In genomic region chr12:8032242-8033152, GRCh38 we compare ENCODE assay signal across 8 cellular contexts. TPM values are rescaled to one million over a fixed set of nuclear protein-coding genes. Genes with fewer than 3 reads are reported as not detected.
DNase-seq lines count a peak whose midpoint lies in the region; ATAC-seq and TF ChIP-seq lines count a peak whose summit lies in the region.

TSS of gene FOXJ2 (plus strand) at chr12:8032716. CDS start at chr12:8039833, 7,117 bp downstream.

- H3K9me3 ChIP-seq in Karpas-422 (ENCODE audit: low read length) (no peaks in the 10 kb centered on the region), adrenal gland (replicated peaks in 1 of 3) (no peaks in the 10 kb centered on the region), left ventricle myocardium inferior (replicated peaks) (no peaks in the 10 kb centered on the region), prostate gland (no peaks in the 10 kb centered on the region)

- H3K36me3 ChIP-seq in Karpas-422 (ENCODE audit: insufficient read depth, low read length) = no peaks in the 10 kb centered on the region
- H3K36me3 ChIP-seq in adrenal gland (replicated peaks in 1 of 2) = peaks cover 0 to 4% of the 10 kb centered on the region in 2 donors
- H3K36me3 ChIP-seq in left ventricle myocardium inferior = no peaks in the 10 kb centered on the region
- no peaks in the 10 kb centered on the region for H3K36me3 ChIP-seq in prostate gland
- no peaks in the 10 kb centered on the region for H3K36me3 ChIP-seq in urinary bladder (ENCODE audit: insufficient read depth)

- TF ChIP-seq CTCF in adrenal gland (IDR thresholded peaks at IDR 0.05) (no peak), left ventricle myocardium inferior (IDR thresholded peaks at IDR 0.05; ENCODE audit: borderline replicate concordance) (no peak), prostate gland (IDR thresholded peaks at IDR 0.05) (no peak)

- DNase-seq in ELF-1 (ENCODE audit: low read depth, low spot score) = peak; percentile 57
- peak; percentile 86 for DNase-seq in Karpas-422
- DNase-seq in adrenal gland = peak; percentile 78 to 87 (median 81)
- peak; percentile 88 for DNase-seq in left ventricle myocardium inferior
- peak; percentile 64 for DNase-seq in prostate gland (ENCODE audit: low spot score)

- TF ChIP-seq POLR2A in adrenal gland (IDR thresholded peaks at IDR 0.05) = peak; percentile 77 to 81
- TF ChIP-seq POLR2A in prostate gland (IDR thresholded peaks at IDR 0.05) = peak; percentile 62

- H3K4me3 ChIP-seq in Karpas-422 (ENCODE audit: low read length) (peak within 1 kb of the TSS; percentile 84), adrenal gland (peak within 1 kb of the TSS; percentile 55 to 98 (median 86)), left ventricle myocardium inferior (peak within 1 kb of the TSS; percentile 97), prostate gland (peak within 1 kb of the TSS; percentile 80 to 95), urinary bladder (ENCODE audit: low read depth, low read length) (peak within 1 kb of the TSS; percentile 78)

- H3K4me1 ChIP-seq in Karpas-422 (ENCODE audit: low read length) (peaks cover 48% of the 10 kb centered on the region), adrenal gland (replicated peaks in 1 of 2) (peaks cover 16 to 47% of the 10 kb centered on the region in 2 donors), left ventricle myocardium inferior (peaks cover 62% of the 10 kb centered on the region), prostate gland (replicated peaks) (peaks cover 22% of the 10 kb centered on the region), urinary bladder (ENCODE audit: insufficient read depth) (no peaks in the 10 kb centered on the region)

- peak within 1 kb of the TSS; percentile 98 for H3K4me2 ChIP-seq in Karpas-422 (ENCODE audit: low read depth, low read length, poor library complexity, severe bottlenecking)

- no peak within 1 kb of the TSS for H3K27ac ChIP-seq in Karpas-422 (ENCODE audit: low read length)
- peak within 1 kb of the TSS in 4 of 5 donors; percentile 78 to 98 (median 93) for H3K27ac ChIP-seq in adrenal gland
- peak within 1 kb of the TSS; percentile 97 for H3K27ac ChIP-seq in left ventricle myocardium inferior (replicated peaks)
- H3K27ac ChIP-seq in prostate gland = peak within 1 kb of the TSS; percentile 89 to 95
- H3K27ac ChIP-seq in urinary bladder (ENCODE audit: low read depth) = peak within 1 kb of the TSS; percentile 92

- 0 to 1% (median 0%) methylated on average over 11 to 93 of the region's 93 CpGs for WGBS in adrenal gland, 4 donors
- under 1% methylated on average over 71 of the region's 93 CpGs for WGBS in prostate gland
- under 1% methylated on average over 85 of the region's 93 CpGs for WGBS in urinary bladder

- peaks cover 11% of the 10 kb centered on the region for H3K79me2 ChIP-seq in Karpas-422 (ENCODE audit: low read length)

- intact Hi-C loops in T-helper 1 cell treated with Interleukin-12 subunit alpha and Interleukin-12 subunit beta and Interleukin-4 antibody, amounts not matched to agents 30 ng/mL and 1 ng/mL, for 36 hours (cut with micrococcal nuclease) = loop anchor here (1.0 to 5.0 kb wide), 5 partner anchors 14 to 1160 kb away; partner anchors contain the start of genes C3AR1, NECAP1 and SPSB2
- intact Hi-C loops in adrenal gland (cut with DNase I) (no loop called here), left ventricle myocardium inferior (cut with micrococcal nuclease) (no loop called here), prostate gland (cut with DNase I) (loop anchor here (5.0 kb wide), 1 partner anchor 210 kb away; no protein-coding TSS in a partner anchor)

- peak; percentile 60 for ATAC-seq in GM21786 (IDR thresholded peaks at IDR 0.05; ENCODE audit: unreplicated experiment)

- no peaks in the 10 kb centered on the region for H3K9me2 ChIP-seq in Karpas-422 (replicated peaks; ENCODE audit: insufficient read depth, low read length)

- H2AFZ ChIP-seq in Karpas-422 (ENCODE audit: low read length) = peak within 1 kb of the TSS; percentile 91

- peak within 1 kb of the TSS; percentile 94 for H3K9ac ChIP-seq in Karpas-422 (ENCODE audit: low read length)

- H3K27me3 ChIP-seq in Karpas-422 (ENCODE audit: low read length) = no peaks in the 10 kb centered on the region
- no peaks in the 10 kb centered on the region for H3K27me3 ChIP-seq in adrenal gland
- H3K27me3 ChIP-seq in left ventricle myocardium inferior (ENCODE audit: low read depth) = no peaks in the 10 kb centered on the region
- H3K27me3 ChIP-seq in prostate gland (replicated peaks; ENCODE audit: insufficient read depth) = no peaks in the 10 kb centered on the region

- no peaks in the 10 kb centered on the region for H4K20me1 ChIP-seq in Karpas-422 (ENCODE audit: insufficient read depth, low read depth, low read length)

RNA-seq across cellular contexts. Expression of gene FOXJ2, which starts in this region (rescaled TPM):
- 8.5 and 9.0 TPM in 2 replicates for total RNA-seq in Karpas-422 (2014; rRNA removed; shearing (Covaris generic); ENCODE audit: low replicate concordance)
- total RNA-seq in T-helper 1 cell treated with Interleukin-12 subunit alpha and Interleukin-12 subunit beta and Interleukin-4 antibody, amounts not matched to agents 30 ng/mL and 1 ng/mL, for 36 hours = 18.0 and 18.2 TPM in 2 replicates
- total RNA-seq in adrenal gland (10 to 100 TPM in 7 of 8 donors, 1 to 10 TPM in 1; 8.6 to 20.8 (median 15.3) TPM), left ventricle myocardium inferior (22.1 TPM), prostate gland (10 to 100 TPM; 15.4 to 27.8 TPM), urinary bladder (11.2 TPM)
- polyA plus RNA-seq in adrenal gland (10 to 100 TPM in 2 of 3 donors, 1 to 10 TPM in 1; 7.1 to 13.8 (median 11.7) TPM), urinary bladder (21.5 TPM)

Comparison
In these comparisons a context has a peak if more than half of its experiments do, and no peak if none do; other contexts are left out.
1. intact Hi-C loops: an anchor here in T-helper 1 cell treated with Interleukin-12 subunit alpha and Interleukin-12 subunit beta and Interleukin-4 antibody, amounts not matched to agents 30 ng/mL and 1 ng/mL, for 36 hours (1.0 to 5.0 kb wide) and prostate gland (5.0 kb wide); none called in adrenal gland and left ventricle myocardium inferior.